In genomic region chr17:8994319-8994718, GRCh38 we compare ENCODE assay signal across 7 cellular contexts. TPM values are rescaled to one million over a fixed set of nuclear protein-coding genes. Genes with fewer than 3 reads are reported as not detected.
A peak's percentile ranks its signal among the peaks of the same experiment; 100 is the strongest.
DNase-seq lines count a peak whose midpoint lies in the region; ATAC-seq, FAIRE-seq and TF ChIP-seq lines count a peak whose summit lies in the region.

No MANE protein-coding gene starts in this region.

- peak; percentile 72 for ATAC-seq in activated CD8-positive, alpha-beta memory T cell treated with anti-CD3 and anti-CD28 coated beads, Interleukin-2, amount 10 ng/mL, durations not matched to agents 7 days and 5 days
- peak; percentile 85 for ATAC-seq in esophagus mucosa
- no peak for ATAC-seq in GM21723 (IDR thresholded peaks at IDR 0.05; ENCODE audit: unreplicated experiment)

- no peak overlapping the region for H3K4me3 Mint-ChIP-seq in activated CD8-positive, alpha-beta memory T cell treated with anti-CD3 and anti-CD28 coated beads, Interleukin-2, amount 10 ng/mL, durations not matched to agents 7 days and 5 days

- in situ Hi-C loops in transverse colon (cut with MboI; ENCODE audit: low pct_ligation_motif_present in 1 of 4, low pct_unique_long_range_greater_than_20kb in 1 of 4, low sequenced_read_pairs in 3 of 4), result loop anchor here (25.0 kb wide), 2 partner anchors 107 to 543 kb away; no protein-coding TSS in a partner anchor

- no peak for DNase-seq in GM12892 (ENCODE audit: insufficient read length)
- DNase-seq in NCI-H748 (lab: John Stamatoyannopoulos, UW; ENCODE audit: unreplicated experiment), result peak; percentile 73
- peak; percentile 80 for DNase-seq in activated CD8-positive, alpha-beta memory T cell treated with anti-CD3 and anti-CD28 coated beads, Interleukin-2, amount 10 ng/mL, durations not matched to agents 7 days and 5 days
- peak; percentile 59 for DNase-seq in transverse colon

- intact Hi-C loops in transverse colon (cut with DNase I; ENCODE audit: low total_unique reads), result loop anchor here (10.0 kb wide), 1 partner anchor 530 kb away; no protein-coding TSS in a partner anchor

- TF ChIP-seq EP300 in transverse colon (IDR thresholded peaks at IDR 0.05; ENCODE audit: low read depth), result no peak

- H3K36me3 ChIP-seq in neutrophil, result no peaks in the 10 kb centered on the region
- H3K36me3 ChIP-seq in transverse colon, result no peaks in the 10 kb centered on the region

- H3K4me1 ChIP-seq in neutrophil (ENCODE audit: control insufficient read depth in 1 of 2, insufficient read depth in 1 of 2, low read depth in 1 of 2, low read length in 1 of 2) (peaks cover 9 to 11% of the 10 kb centered on the region in 2 experiments), transverse colon (no peaks in the 10 kb centered on the region)

- H3K27me3 ChIP-seq in neutrophil, result peaks cover 11% of the 10 kb centered on the region
- H3K27me3 ChIP-seq in transverse colon, result peaks cover 5% of the 10 kb centered on the region

- H3K4me3 ChIP-seq in neutrophil (ENCODE audit: low read depth in 1 of 2, low read length in 1 of 2) (no peak overlapping the region), transverse colon (no peak overlapping the region)

- H3K4me1 Mint-ChIP-seq in activated CD8-positive, alpha-beta memory T cell treated with anti-CD3 and anti-CD28 coated beads, Interleukin-2, amount 10 ng/mL, durations not matched to agents 7 days and 5 days, result peaks cover 6% of the 10 kb centered on the region

- TF ChIP-seq CTCF in neutrophil (IDR thresholded peaks at IDR 0.05), result peak; percentile 84
- TF ChIP-seq CTCF in transverse colon (IDR thresholded peaks at IDR 0.05), result peak; percentile 53 to 64 (median 57)

- FAIRE-seq in GM12892 (lab: Jason Lieb, UNC), result peak; percentile 17

- no peaks in the 10 kb centered on the region for H3K9me3 Mint-ChIP-seq in activated CD8-positive, alpha-beta memory T cell treated with anti-CD3 and anti-CD28 coated beads, Interleukin-2, amount 10 ng/mL, durations not matched to agents 7 days and 5 days (ENCODE audit: low read depth)

- 68 to 70% methylated on average over 6 to 7 of the region's 7 CpGs for WGBS in transverse colon (ENCODE audit: low coverage in 1 of 2), 2 donors

- peaks cover 12% of the 10 kb centered on the region for H3K27me3 Mint-ChIP-seq in activated CD8-positive, alpha-beta memory T cell treated with anti-CD3 and anti-CD28 coated beads, Interleukin-2, amount 10 ng/mL, durations not matched to agents 7 days and 5 days

- no peaks in the 10 kb centered on the region for H3K9me3 ChIP-seq in neutrophil
- H3K9me3 ChIP-seq in transverse colon, result no peaks in the 10 kb centered on the region

- H3K27ac ChIP-seq in neutrophil, result no peak overlapping the region
- H3K27ac ChIP-seq in transverse colon, result no peak overlapping the region

- H3K36me3 Mint-ChIP-seq in activated CD8-positive, alpha-beta memory T cell treated with anti-CD3 and anti-CD28 coated beads, Interleukin-2, amount 10 ng/mL, durations not matched to agents 7 days and 5 days, result no peaks in the 10 kb centered on the region

- CTCF ChIA-PET in activated CD8-positive, alpha-beta memory T cell treated with anti-CD3 and anti-CD28 coated beads, Interleukin-2, amount 10 ng/mL, durations not matched to agents 7 days and 5 days (lab: Charles Lee), result interaction anchor here (0.7 to 1.4 kb wide), 9 partner anchors 96 to 1732 kb away, joined by 3 to 4 read pairs (median 3); no protein-coding TSS in a partner anchor

- TF ChIP-seq POLR2A in GM12892 (IDR thresholded peaks at IDR 0.05; ENCODE audit: low read depth, low read length), result no peak
- TF ChIP-seq POLR2A in transverse colon (IDR thresholded peaks at IDR 0.05), result no peak

- H3K27ac Mint-ChIP-seq in activated CD8-positive, alpha-beta memory T cell treated with anti-CD3 and anti-CD28 coated beads, Interleukin-2, amount 10 ng/mL, durations not matched to agents 7 days and 5 days, result no peak overlapping the region

RNA-seq across cellular contexts. Expression of gene NTN1, which starts 27.0 kb away (rescaled TPM):
- polyA plus RNA-seq in GM12892 (2012; ENCODE audit: missing spikeins), result 0.40 TPM
- total RNA-seq in activated CD8-positive, alpha-beta memory T cell treated with anti-CD3 and anti-CD28 coated beads, Interleukin-2, amount 10 ng/mL, durations not matched to agents 7 days and 5 days, result under 1 TPM in 1 of 2 experiments, not detected in 1; 0.28 TPM
- total RNA-seq in esophagus mucosa, result 9.1 TPM
- 10 to 100 TPM in 1 of 4 donors, 1 to 10 TPM in 3; 3.6 to 20.6 (median 7.2) TPM for total RNA-seq in transverse colon

RNA-seq across cellular contexts. Expression of gene PIK3R5, which starts 28.8 kb away (rescaled TPM):
- polyA plus RNA-seq in GM12892 (2012; ENCODE audit: missing spikeins), result 45.2 TPM
- total RNA-seq in activated CD8-positive, alpha-beta memory T cell treated with anti-CD3 and anti-CD28 coated beads, Interleukin-2, amount 10 ng/mL, durations not matched to agents 7 days and 5 days, result 10 to 100 TPM; 48.9 to 51.2 TPM
- total RNA-seq in esophagus mucosa (0.88 TPM), transverse colon (10 to 100 TPM in 2 of 4 donors, 1 to 10 TPM in 1, under 1 TPM in 1; 0.40 to 16.1 (median 10.4) TPM)
